In the genomic region with DNA sequence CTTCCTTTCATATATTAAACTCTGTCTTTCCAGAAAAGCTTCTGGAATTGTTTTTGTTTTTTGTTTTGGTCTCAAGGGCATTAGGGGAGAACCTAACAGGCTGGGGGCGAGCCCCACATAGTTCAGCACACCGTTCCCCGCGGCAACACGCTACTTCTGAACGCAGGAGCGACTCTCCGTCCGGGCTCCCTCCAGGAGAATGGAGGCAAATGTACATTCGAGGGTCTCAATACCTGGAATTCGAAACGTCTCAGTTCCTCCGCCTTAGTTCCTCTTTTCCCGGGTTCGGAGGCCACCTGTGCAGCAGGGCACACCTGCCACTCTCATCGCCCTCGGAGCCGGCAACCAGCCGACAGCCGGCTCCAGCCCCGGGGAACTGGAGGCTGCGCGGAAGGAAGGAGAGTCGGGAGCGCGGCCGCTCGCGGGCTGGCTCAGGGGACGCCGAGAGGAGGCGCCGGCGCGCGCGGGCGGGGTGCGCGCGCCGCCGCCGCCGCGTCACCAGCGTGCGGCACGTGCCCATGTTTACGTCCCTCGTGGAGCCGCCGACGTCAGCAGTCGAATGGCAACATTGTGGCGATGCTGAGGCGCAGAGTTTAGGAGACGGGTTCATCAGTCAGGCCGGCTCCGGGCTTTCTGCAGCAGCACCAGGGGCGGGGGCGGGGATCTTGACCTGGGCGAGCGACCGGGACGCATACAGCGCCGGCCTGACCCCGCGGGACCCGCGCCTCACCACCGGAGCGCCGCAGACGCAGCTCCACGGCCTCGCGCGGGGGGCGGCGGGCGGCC, we compare ENCODE assay signal across 8 cellular contexts. TPM values are rescaled to one million over a fixed set of nuclear protein-coding genes. Genes with fewer than 3 reads are reported as not detected.
DNase-seq lines count a peak whose midpoint lies in the region; ATAC-seq, FAIRE-seq and TF ChIP-seq lines count a peak whose summit lies in the region.

A gene with protein sequence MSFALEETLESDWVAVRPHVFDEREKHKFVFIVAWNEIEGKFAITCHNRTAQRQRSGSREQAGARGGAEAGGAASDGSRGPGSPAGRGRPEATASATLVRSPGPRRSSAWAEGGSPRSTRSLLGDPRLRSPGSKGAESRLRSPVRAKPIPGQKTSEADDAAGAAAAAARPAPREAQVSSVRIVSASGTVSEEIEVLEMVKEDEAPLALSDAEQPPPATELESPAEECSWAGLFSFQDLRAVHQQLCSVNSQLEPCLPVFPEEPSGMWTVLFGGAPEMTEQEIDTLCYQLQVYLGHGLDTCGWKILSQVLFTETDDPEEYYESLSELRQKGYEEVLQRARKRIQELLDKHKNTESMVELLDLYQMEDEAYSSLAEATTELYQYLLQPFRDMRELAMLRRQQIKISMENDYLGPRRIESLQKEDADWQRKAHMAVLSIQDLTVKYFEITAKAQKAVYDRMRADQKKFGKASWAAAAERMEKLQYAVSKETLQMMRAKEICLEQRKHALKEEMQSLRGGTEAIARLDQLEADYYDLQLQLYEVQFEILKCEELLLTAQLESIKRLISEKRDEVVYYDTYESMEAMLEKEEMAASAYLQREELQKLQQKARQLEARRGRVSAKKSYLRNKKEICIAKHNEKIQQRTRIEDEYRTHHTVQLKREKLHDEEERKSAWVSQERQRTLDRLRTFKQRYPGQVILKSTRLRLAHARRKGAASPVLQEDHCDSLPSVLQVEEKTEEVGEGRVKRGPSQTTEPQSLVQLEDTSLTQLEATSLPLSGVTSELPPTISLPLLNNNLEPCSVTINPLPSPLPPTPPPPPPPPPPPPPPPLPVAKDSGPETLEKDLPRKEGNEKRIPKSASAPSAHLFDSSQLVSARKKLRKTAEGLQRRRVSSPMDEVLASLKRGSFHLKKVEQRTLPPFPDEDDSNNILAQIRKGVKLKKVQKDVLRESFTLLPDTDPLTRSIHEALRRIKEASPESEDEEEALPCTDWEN (plus strand): TSS at position 554 of the 786 bp plus-strand sequence. CDS start 520 bp downstream, outside the sequence.

- H3K4me1 Mint-ChIP-seq in activated CD8-positive, alpha-beta T cell treated with anti-CD3 and anti-CD28 coated beads for 36 hours (ENCODE audit: low read depth): peaks cover 21% of the 10 kb centered on the region

- intact Hi-C loops in activated CD8-positive, alpha-beta T cell treated with anti-CD3 and anti-CD28 coated beads for 36 hours (cut with micrococcal nuclease): no loop called here

- 0% methylated on average over 83 of the region's 83 CpGs for WGBS in ectodermal cell, 2 experiments

- FAIRE-seq in GM19239 (lab: Jason Lieb, UNC): peak; percentile 81

- POLR2A ChIA-PET in BJ (lab: Charles Lee): no interaction called here
- POLR2A ChIA-PET in activated CD8-positive, alpha-beta T cell treated with anti-CD3 and anti-CD28 coated beads for 36 hours (lab: Charles Lee): interaction anchor here (0.9 to 1.9 kb wide), 4 partner anchors 14 to 251 kb away, joined by 3 to 4 read pairs (median 3); no protein-coding TSS in a partner anchor

- H3K36me3 ChIP-seq in BJ (ENCODE audit: control insufficient read depth, insufficient read depth, low read length) (no peaks in the 10 kb centered on the region), ectodermal cell (ENCODE audit: control insufficient read depth, insufficient read depth, low read length) (no peaks in the 10 kb centered on the region)

- CTCF ChIA-PET in BJ (lab: Yijun Ruan, JAX): interaction anchor here (0.6 to 1.1 kb wide), 3 partner anchors 102 to 273 kb away, joined by 3 to 4 read pairs (median 3); no protein-coding TSS in a partner anchor
- CTCF ChIA-PET in activated CD8-positive, alpha-beta T cell treated with anti-CD3 and anti-CD28 coated beads for 36 hours (lab: Charles Lee): interaction anchor here (1.0 to 1.9 kb wide), 3 partner anchors 13 to 102 kb away, joined by 4 to 10 read pairs (median 5); no protein-coding TSS in a partner anchor

- H3K4me3 Mint-ChIP-seq in activated CD8-positive, alpha-beta T cell treated with anti-CD3 and anti-CD28 coated beads for 36 hours: peak within 1 kb of the TSS; percentile 98

- DNase-seq in BJ (ENCODE audit: low read depth) (no peak), GM19239 (ENCODE audit: insufficient read length, low spot score) (peak; percentile 82), NCI-H748 (lab: John Stamatoyannopoulos, UW; ENCODE audit: unreplicated experiment) (peak; percentile 91), lung microvascular endothelial cell (ENCODE audit: low read depth in 2 of 2) (peak; percentile 81 to 90)
- DNase-seq in activated CD8-positive, alpha-beta T cell treated with anti-CD3 and anti-CD28 coated beads for 36 hours: peak; percentile 89
- peak; percentile 64 to 75 (median 65) for DNase-seq in stimulated activated CD4-positive, alpha-beta T cell treated with anti-CD3 and anti-CD28 coated beads, TNF-alpha, amount 100 ng/mL, for 4 hours (ENCODE audit: low read depth in 3 of 3)

- peak within 1 kb of the TSS; percentile 97 for H3K27ac Mint-ChIP-seq in activated CD8-positive, alpha-beta T cell treated with anti-CD3 and anti-CD28 coated beads for 36 hours

- H3K36me3 Mint-ChIP-seq in activated CD8-positive, alpha-beta T cell treated with anti-CD3 and anti-CD28 coated beads for 36 hours (ENCODE audit: low read depth): peaks cover 6% of the 10 kb centered on the region

- peaks cover 5% of the 10 kb centered on the region for H3K4me1 ChIP-seq in ectodermal cell (ENCODE audit: control insufficient read depth, insufficient read depth, low read length)

- TF ChIP-seq CTCF in BJ (IDR thresholded peaks at IDR 0.05; ENCODE audit: insufficient read depth, low read depth, low read length): peak; percentile 26
- TF ChIP-seq CTCF in activated CD8-positive, alpha-beta T cell treated with anti-CD3 and anti-CD28 coated beads for 36 hours (IDR thresholded peaks at IDR 0.05): no peak

- H3K27ac ChIP-seq in ectodermal cell (ENCODE audit: insufficient read depth, low read depth, low read length, poor library complexity, severe bottlenecking): peak within 1 kb of the TSS; percentile 64

- no peaks in the 10 kb centered on the region for H3K27me3 Mint-ChIP-seq in activated CD8-positive, alpha-beta T cell treated with anti-CD3 and anti-CD28 coated beads for 36 hours

- no peaks in the 10 kb centered on the region for H3K9me3 ChIP-seq in ectodermal cell (ENCODE audit: control insufficient read depth, low read length)

- H3K4me3 ChIP-seq in BJ (ENCODE audit: low read depth, low read length) (peak within 1 kb of the TSS; percentile 65), ectodermal cell (ENCODE audit: insufficient read depth, low read depth, low read length) (peak within 1 kb of the TSS; percentile 74)

- peak; percentile 67 for ATAC-seq in HG03439 (IDR thresholded peaks at IDR 0.05; ENCODE audit: unreplicated experiment)
- ATAC-seq in activated CD8-positive, alpha-beta T cell treated with anti-CD3 and anti-CD28 coated beads for 36 hours: peak; percentile 78

- H3K9me3 Mint-ChIP-seq in activated CD8-positive, alpha-beta T cell treated with anti-CD3 and anti-CD28 coated beads for 36 hours: peaks cover 1% of the 10 kb centered on the region

- no peaks in the 10 kb centered on the region for H3K27me3 ChIP-seq in BJ (ENCODE audit: control insufficient read depth, insufficient read depth, low read length)
- H3K27me3 ChIP-seq in ectodermal cell (ENCODE audit: control insufficient read depth, insufficient read depth, low read length, poor library complexity, severe bottlenecking): peaks cover 29% of the 10 kb centered on the region

RNA-seq across cellular contexts. Expression of the gene that starts here (rescaled TPM):
- polyA plus RNA-seq in BJ (2011; rRNA removed): 2.1 and 4.1 TPM in 2 replicates
- polyA minus RNA-seq in BJ (2011; rRNA and poly(A)+ RNA removed): 4.2 and 5.3 TPM in 2 replicates
- total RNA-seq in activated CD8-positive, alpha-beta T cell treated with anti-CD3 and anti-CD28 coated beads for 36 hours: 1 to 10 TPM; 6.1 to 6.3 TPM
- polyA plus RNA-seq in ectodermal cell (2013, experiment 1 of 4): 9.6 TPM
- 10.2 TPM for polyA plus RNA-seq in ectodermal cell (2013, experiment 2 of 4)
- 7.3 TPM for polyA plus RNA-seq in ectodermal cell (2013, experiment 3 of 4)
- polyA plus RNA-seq in ectodermal cell (2013, experiment 4 of 4): 8.2 TPM
- 6.8 and 11.5 TPM in 2 replicates for total RNA-seq in lung microvascular endothelial cell
